ENCODE assay signal across 11 cellular contexts in genomic region chr3:46713898-46714552, GRCh38. TPM values are rescaled to one million over a fixed set of nuclear protein-coding genes. Genes with fewer than 3 reads are reported as not detected.
A peak's percentile ranks its signal among the peaks of the same experiment; 100 is the strongest.
DNase-seq lines count a peak whose midpoint lies in the region; ATAC-seq, FAIRE-seq and TF ChIP-seq lines count a peak whose summit lies in the region.
"Had no signal": no experiment of that assay in that cellular context is flagged by ENCODE, and none has a peak within 500 bp of the region (broad histone marks: within the 10 kb centered on the region; RNA-seq: fewer than 3 reads in every experiment).

No MANE protein-coding gene starts in this region.

- no peak overlapping the region for H3K4me3 Mint-ChIP-seq in CD4-positive, CD25-positive, alpha-beta regulatory T cell

- in situ Hi-C loops in GM13976 (cut with MboI; ENCODE audit: low sequenced_read_pairs, unreplicated experiment) = loop anchor here (25.0 kb wide), 2 partner anchors 173 to 648 kb away; partner anchors contain the start of gene PTH1R

- no peak overlapping the region for H3K27ac ChIP-seq in CD4-positive, CD25-positive, alpha-beta regulatory T cell (ENCODE audit: insufficient read depth, low read length, poor library complexity, severe bottlenecking)
- H3K27ac ChIP-seq in left lung (no peak overlapping the region), small intestine (ENCODE audit: low read depth in 1 of 2, low read length in 1 of 2) (no peak overlapping the region)

- whole genome bisulfite sequencing in small intestine, 3 donors = 80 to 84% (median 84%) methylated on average over 22 of the region's 22 CpGs

- H3K27me3 Mint-ChIP-seq in CD4-positive, CD25-positive, alpha-beta regulatory T cell = peaks cover 4% of the 10 kb centered on the region

- TF ChIP-seq CTCF in GM13976 (IDR thresholded peaks at IDR 0.05; ENCODE audit: borderline replicate concordance, control extremely low read depth, extremely low read depth, insufficient read depth, missing control alignments) = no peak
- TF ChIP-seq CTCF in left lung (IDR thresholded peaks at IDR 0.05) = no peak

- peak overlapping the region in 2 of 3 donors; percentile 14 to 65 for H3K27ac Mint-ChIP-seq in CD4-positive, CD25-positive, alpha-beta regulatory T cell

- no peaks in the 10 kb centered on the region for H3K9me3 ChIP-seq in CD4-positive, CD25-positive, alpha-beta regulatory T cell (ENCODE audit: control insufficient read depth in 2 of 2, low read length in 2 of 2)
- H3K9me3 ChIP-seq in left lung = no peaks in the 10 kb centered on the region
- no peaks in the 10 kb centered on the region for H3K9me3 ChIP-seq in small intestine (ENCODE audit: control insufficient read depth, low read depth)

- H3K36me3 Mint-ChIP-seq in CD4-positive, CD25-positive, alpha-beta regulatory T cell = peaks cover 6% of the 10 kb centered on the region

- peaks cover 0 to 3% (median 0%) of the 10 kb centered on the region in 4 donors for H3K4me1 Mint-ChIP-seq in CD4-positive, CD25-positive, alpha-beta regulatory T cell

- no peaks in the 10 kb centered on the region for H3K36me3 ChIP-seq in CD4-positive, CD25-positive, alpha-beta regulatory T cell (ENCODE audit: control insufficient read depth, insufficient read depth, low read length)
- no peaks in the 10 kb centered on the region for H3K36me3 ChIP-seq in left lung
- no peaks in the 10 kb centered on the region for H3K36me3 ChIP-seq in small intestine (ENCODE audit: control insufficient read depth in 2 of 2, insufficient read depth in 2 of 2, low read length in 2 of 2)

- H3K27me3 ChIP-seq in CD4-positive, CD25-positive, alpha-beta regulatory T cell (ENCODE audit: control insufficient read depth, insufficient read depth, low read length) = no peaks in the 10 kb centered on the region
- H3K27me3 ChIP-seq in left lung = peaks cover 0 to 15% of the 10 kb centered on the region in 2 donors
- H3K27me3 ChIP-seq in small intestine (ENCODE audit: control insufficient read depth in 2 of 2, insufficient read depth in 2 of 2, low read length in 2 of 2) = no peaks in the 10 kb centered on the region

- ATAC-seq in CD4-positive, CD25-positive, alpha-beta regulatory T cell (ENCODE audit: low read depth in 2 of 2) = peak in 1 of 2 donors; percentile 42
- ATAC-seq in HG03469 (IDR thresholded peaks at IDR 0.05; ENCODE audit: unreplicated experiment) (peak; percentile 54), left lung (peak; percentile 85), HG03571 (IDR thresholded peaks at IDR 0.05; ENCODE audit: unreplicated experiment) (no peak), HG02970 (IDR thresholded peaks at IDR 0.05; ENCODE audit: low FRiP score, unreplicated experiment) (no peak)
- ATAC-seq: HCT116, K562 had no signal

- intact Hi-C loops in left lung (cut with DNase I) = no loop called here

- DNase-seq in CD4-positive, CD25-positive, alpha-beta regulatory T cell = no peak
- peak; percentile 83 for DNase-seq in GM13976 (ENCODE audit: low spot score)
- DNase-seq in left lung = no peak
- DNase-seq in small intestine = no peak
- no peak for DNase-seq in urothelium cell line (ENCODE audit: low spot score)

- no peaks in the 10 kb centered on the region for H3K4me1 ChIP-seq in CD4-positive, CD25-positive, alpha-beta regulatory T cell (ENCODE audit: control insufficient read depth, insufficient read depth, low read length, poor library complexity, severe bottlenecking)
- no peaks in the 10 kb centered on the region for H3K4me1 ChIP-seq in left lung
- no peaks in the 10 kb centered on the region for H3K4me1 ChIP-seq in small intestine (ENCODE audit: control insufficient read depth in 2 of 2, insufficient read depth in 1 of 2, low read depth in 1 of 2, low read length in 1 of 2)

- no peak for FAIRE-seq in small intestine (lab: Jason Lieb, UNC)
- FAIRE-seq in urothelium cell line (lab: Jason Lieb, UNC) = no peak
- FAIRE-seq: G401.6, K562 had no signal

- H3K4me3 ChIP-seq in CD4-positive, CD25-positive, alpha-beta regulatory T cell (ENCODE audit: low read depth, low read length) = no peak overlapping the region
- H3K4me3 ChIP-seq in left lung (no peak overlapping the region), small intestine (ENCODE audit: low read depth in 1 of 2, low read length in 2 of 2) (no peak overlapping the region)
- H3K4me3 ChIP-seq: K562 had no signal

- H3K9me3 Mint-ChIP-seq in CD4-positive, CD25-positive, alpha-beta regulatory T cell = no peaks in the 10 kb centered on the region

RNA-seq across cellular contexts. Expression of gene PRSS50, which starts 3.6 kb away (rescaled TPM):
- total RNA-seq in CD4-positive, CD25-positive, alpha-beta regulatory T cell = not detected
- not detected for polyA plus RNA-seq in CD4-positive, CD25-positive, alpha-beta regulatory T cell
- total RNA-seq in left lung = under 1 TPM; 0.24 to 0.26 TPM
- polyA plus RNA-seq in small intestine = under 1 TPM in 1 of 3 donors, not detected in 2; 0.01 TPM
- total RNA-seq: K562 had no signal

RNA-seq across cellular contexts. Expression of gene TMIE, which starts 12.8 kb away (rescaled TPM):
- 1.9 TPM for total RNA-seq in CD4-positive, CD25-positive, alpha-beta regulatory T cell
- polyA plus RNA-seq in CD4-positive, CD25-positive, alpha-beta regulatory T cell = 1 to 10 TPM in 3 of 4 donors, under 1 TPM in 1; 0.60 to 1.9 (median 1.4) TPM
- total RNA-seq in left lung = under 1 TPM in 1 of 2 donors, not detected in 1; 0.23 TPM
- under 1 TPM in 1 of 3 donors, not detected in 2; 0.70 TPM for polyA plus RNA-seq in small intestine
- total RNA-seq: K562 had no signal
- polyA plus RNA-seq: K562 had no signal

RNA-seq across cellular contexts. Expression of gene ALS2CL, which starts 20.5 kb away (rescaled TPM):
- total RNA-seq in CD4-positive, CD25-positive, alpha-beta regulatory T cell = 25.8 TPM
- 1 to 10 TPM; 1.3 to 2.5 (median 1.7) TPM for polyA plus RNA-seq in CD4-positive, CD25-positive, alpha-beta regulatory T cell
- 10 to 100 TPM; 45.4 to 74.4 TPM for total RNA-seq in left lung
- 10 to 100 TPM; 11.8 to 100.0 (median 58.6) TPM for polyA plus RNA-seq in small intestine

Comparison
In these comparisons a context has a peak if more than half of its experiments do, and no peak if none do; other contexts are left out.
1. ATAC-seq: peak in HG03469 (single experiment) and left lung (single experiment); none in HG03571 (single experiment) and HG02970 (single experiment).